Comparison of ENCODE assay signal across 23 cellular contexts in the genomic region with DNA sequence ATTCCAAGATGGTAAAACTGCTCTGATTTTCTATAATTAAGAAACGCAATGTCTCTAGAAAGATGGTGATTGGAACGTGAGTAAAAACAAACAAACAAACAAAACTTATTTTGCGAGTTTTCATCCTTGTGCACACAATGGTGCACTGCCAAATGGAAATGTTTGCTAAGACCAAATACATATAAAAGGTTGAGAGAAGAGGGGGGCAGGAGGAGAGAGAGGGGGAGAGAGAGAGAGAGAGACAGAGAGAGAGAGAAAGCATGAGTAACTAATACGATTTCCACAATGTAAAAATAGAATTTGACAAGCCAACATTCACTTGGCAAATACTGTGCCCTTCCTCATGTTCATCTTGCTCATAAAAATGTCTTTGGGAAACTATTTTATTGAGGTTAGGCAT.
DNase-seq lines count a peak whose midpoint lies in the region; TF ChIP-seq lines count a peak whose summit lies in the region.
"Had no signal": no experiment of that assay in that cellular context is flagged by ENCODE, and none has a peak within 500 bp of the region (broad histone marks: within the 10 kb centered on the region; RNA-seq: fewer than 3 reads in every experiment).

No MANE protein-coding gene starts in this region.

- no peaks in the 10 kb centered on the region for H3K27me3 Mint-ChIP-seq in glutamatergic neuron (ENCODE audit: unreplicated experiment)
- H3K27me3 Mint-ChIP-seq: CD4-positive, CD25-positive, alpha-beta regulatory T cell had no signal

- H3K4me1 Mint-ChIP-seq in glutamatergic neuron (ENCODE audit: low read depth, unreplicated experiment) = peaks cover 5% of the 10 kb centered on the region
- H3K4me1 Mint-ChIP-seq: CD14-positive monocyte; CD4-positive, CD25-positive, alpha-beta regulatory T cell had no signal

- H3K4me3 ChIP-seq in LNCaP clone FGC (ENCODE audit: low read depth, low read length) (no peak overlapping the region), prostate gland (no peak overlapping the region)
- H3K4me3 ChIP-seq: BLaER1, GM12878 had no signal

- no peak for TF ChIP-seq CTCF in LNCaP clone FGC (IDR thresholded peaks at IDR 0.05; ENCODE audit: control insufficient read depth, extremely low read depth, insufficient read depth)
- no peak for TF ChIP-seq CTCF in prostate gland (IDR thresholded peaks at IDR 0.05)
- TF ChIP-seq CTCF in glutamatergic neuron (IDR thresholded peaks at IDR 0.05; ENCODE audit: partially characterized antibody, unreplicated experiment) = no peak

- no peak overlapping the region for H3K27ac ChIP-seq in prostate gland
- H3K27ac ChIP-seq: BLaER1 had no signal

- TF ChIP-seq POLR2A in prostate gland (IDR thresholded peaks at IDR 0.05) = no peak

- peak; percentile 37 for DNase-seq in DMS53 (lab: John Stamatoyannopoulos, UW)
- DNase-seq in DMS53 treated with DMSO at 0.1 percent for 48 hours (lab: John Stamatoyannopoulos, UW; ENCODE audit: unreplicated experiment) = no peak
- DNase-seq in LNCaP clone FGC (ENCODE audit: low read depth) = peak; percentile 70
- DNase-seq in prostate gland (ENCODE audit: low spot score) = peak; percentile 14
- no peak for DNase-seq in glutamatergic neuron
- no peak for DNase-seq in germinal center (ENCODE audit: low spot score)
- DNase-seq: 8988T; ACHN; BE2C; C1 segment of cervical spinal cord; Caco-2; Calu3; CD4-positive, CD25-positive, alpha-beta regulatory T cell; CD8-positive, alpha-beta T cell; DMS 273 treated with DMSO at 0.1 percent for 48 hours; DMS153; DMS79; DND-41; EL; GDM1 had no signal

- intact Hi-C loops in prostate gland (cut with DNase I) = no loop called here

- H3K27me3 ChIP-seq in prostate gland (replicated peaks; ENCODE audit: insufficient read depth) = no peaks in the 10 kb centered on the region
- H3K27me3 ChIP-seq: BE2C, BLaER1 had no signal

- H3K27ac Mint-ChIP-seq in glutamatergic neuron (ENCODE audit: unreplicated experiment) = no peak overlapping the region
- H3K27ac Mint-ChIP-seq: CD14-positive monocyte; CD4-positive, CD25-positive, alpha-beta regulatory T cell; CD8-positive, alpha-beta T cell had no signal

- H3K36me3 Mint-ChIP-seq in glutamatergic neuron (ENCODE audit: unreplicated experiment) = peaks cover 5% of the 10 kb centered on the region
- H3K36me3 Mint-ChIP-seq: CD14-positive monocyte; CD4-positive, CD25-positive, alpha-beta regulatory T cell; CD8-positive, alpha-beta T cell had no signal

- no peaks in the 10 kb centered on the region for H3K9me3 ChIP-seq in prostate gland
- H3K9me3 ChIP-seq: BE2C, Caco-2 had no signal

- no peak overlapping the region for H3K4me3 Mint-ChIP-seq in glutamatergic neuron (ENCODE audit: unreplicated experiment)
- H3K4me3 Mint-ChIP-seq: CD14-positive monocyte; CD4-positive, CD25-positive, alpha-beta regulatory T cell; CD8-positive, alpha-beta T cell had no signal

- H3K9me3 Mint-ChIP-seq in glutamatergic neuron (ENCODE audit: unreplicated experiment) = peaks cover 2% of the 10 kb centered on the region

- H3K36me3 ChIP-seq in prostate gland = no peaks in the 10 kb centered on the region
- H3K36me3 ChIP-seq: BE2C had no signal

- H3K4me1 ChIP-seq in prostate gland (replicated peaks) = no peaks in the 10 kb centered on the region
- H3K4me1 ChIP-seq: BE2C, BLaER1, Caco-2 had no signal

- WGBS in prostate gland = 26% methylated on average over 4 of the region's 4 CpGs

Comparison
In these comparisons a context has a peak if more than half of its experiments do, and no peak if none do; other contexts are left out.
1. DNase-seq: peak in DMS53 (single experiment), LNCaP clone FGC (single experiment) and prostate gland (single experiment); none in DMS53 treated with DMSO at 0.1 percent for 48 hours (single experiment), glutamatergic neuron (single experiment) and germinal center (single experiment).